In the genomic region with DNA sequence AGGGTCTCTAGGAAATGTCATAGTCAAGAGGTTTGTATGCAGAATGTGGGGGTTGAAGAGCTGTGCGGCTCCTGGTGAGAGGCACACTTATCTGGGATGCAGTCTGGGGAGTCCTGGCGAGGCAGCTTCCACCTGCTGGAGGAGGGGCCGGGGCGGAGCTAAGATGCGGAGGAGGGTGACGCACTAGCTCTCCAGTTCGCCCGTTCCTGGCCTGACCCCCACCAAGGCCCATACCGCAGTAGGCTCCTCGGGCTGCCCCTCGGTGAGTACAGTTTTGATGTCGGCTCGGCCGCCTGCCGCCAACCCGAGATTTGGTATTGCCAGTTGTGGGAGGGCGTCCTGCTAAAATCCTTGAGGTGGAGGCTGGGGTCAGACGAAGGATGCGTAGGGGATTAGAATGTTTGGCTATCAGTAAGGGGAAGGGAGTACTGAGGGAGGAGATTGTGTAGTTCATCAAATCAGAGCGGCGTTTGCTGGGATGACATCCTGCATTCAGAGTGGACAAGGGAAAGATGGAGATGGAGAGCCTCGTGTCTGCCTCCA, we compare ENCODE assay signal across 7 cellular contexts. TPM values are rescaled to one million over a fixed set of nuclear protein-coding genes. Genes with fewer than 3 reads are reported as not detected.
DNase-seq lines count a peak whose midpoint lies in the region; ATAC-seq and TF ChIP-seq lines count a peak whose summit lies in the region.

A gene with protein sequence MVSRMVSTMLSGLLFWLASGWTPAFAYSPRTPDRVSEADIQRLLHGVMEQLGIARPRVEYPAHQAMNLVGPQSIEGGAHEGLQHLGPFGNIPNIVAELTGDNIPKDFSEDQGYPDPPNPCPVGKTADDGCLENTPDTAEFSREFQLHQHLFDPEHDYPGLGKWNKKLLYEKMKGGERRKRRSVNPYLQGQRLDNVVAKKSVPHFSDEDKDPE (plus strand): TSS at position 194 of the 543 bp plus-strand sequence. CDS start 1,883 bp downstream, outside the sequence.

- DNase-seq in IMR-90, result peak; percentile 49
- DNase-seq in globus pallidus (ENCODE audit: low spot score), result peak; percentile 69
- DNase-seq in skeletal muscle cell (ENCODE audit: low read depth), result no peak

- peak within 1 kb of the TSS; percentile 85 for H3K4me2 ChIP-seq in IMR-90 (ENCODE audit: low read depth, low read length)

- no peak within 1 kb of the TSS for H3K27ac ChIP-seq in IMR-90 (ENCODE audit: insufficient read depth, low read length)

- no peaks in the 10 kb centered on the region for H3K27me3 ChIP-seq in IMR-90 (ENCODE audit: control insufficient read depth, insufficient read depth, low read length)

- TF ChIP-seq POLR2A in IMR-90 (IDR thresholded peaks at IDR 0.05; ENCODE audit: low read depth, low read length), result no peak

- H4K20me1 ChIP-seq in IMR-90 (ENCODE audit: insufficient read depth, low read length), result no peaks in the 10 kb centered on the region

- peak within 1 kb of the TSS; percentile 9; the same call in 1 of the 2 replicates for H3K9ac ChIP-seq in IMR-90 (ENCODE audit: low read depth, low read length)

- H3K23ac ChIP-seq in IMR-90 (ENCODE audit: low read depth, low read length), result 0 out of 2 replicates have a peak within 1 kb of the TSS, but pooled peaks have one; percentile 44

- no peak within 1 kb of the TSS for H2BK15ac ChIP-seq in IMR-90 (ENCODE audit: low read depth, low read length)

- TF ChIP-seq CTCF in IMR-90 (conservative IDR thresholded peaks at IDR 0.05; ENCODE audit: low read depth, low read length), result no peak

- peak within 1 kb of the TSS; percentile 44; the same call in 1 of the 2 replicates for H3K4me3 ChIP-seq in IMR-90 (ENCODE audit: insufficient read depth, low read depth, low read length)
- peak within 1 kb of the TSS; percentile 42 for H3K4me3 ChIP-seq in skeletal muscle cell (ENCODE audit: low read depth, low read length)

- dilution Hi-C loops in IMR-90 (cut with HindIII; ENCODE audit: low sequenced_read_pairs, unreplicated experiment), result no loop called here

- peak within 1 kb of the TSS; percentile 75 for H2AFZ ChIP-seq in IMR-90 (replicated peaks; ENCODE audit: low read length, poor library complexity)

- peak within 1 kb of the TSS; percentile 29 to 85; a peak in 2 of 4 replicates for H4K8ac ChIP-seq in IMR-90 (ENCODE audit: low read depth in 2 of 2, low read length in 2 of 2)

- H3K79me1 ChIP-seq in IMR-90 (ENCODE audit: low read depth in 1 of 2, low read length in 2 of 2), result peaks cover 6 to 12% of the 10 kb centered on the region in 2 experiments; a peak in 3 of 4 replicates

- ATAC-seq in IMR-90 (ENCODE audit: low read depth) (peak; percentile 58), SK-N-SH treated with all-trans-retinoic acid at 6 μM for 48 hours (peak; percentile 82), HG03520 (IDR thresholded peaks at IDR 0.05; ENCODE audit: unreplicated experiment) (no peak), GM19351 (IDR thresholded peaks at IDR 0.05; ENCODE audit: unreplicated experiment) (no peak), HG03354 (IDR thresholded peaks at IDR 0.05; ENCODE audit: poor library complexity, severe bottlenecking, unreplicated experiment) (no peak)

- H2AK9ac ChIP-seq in IMR-90 (replicated peaks; ENCODE audit: low read depth, low read length, poor library complexity), result peak within 1 kb of the TSS; percentile 11

- no peaks in the 10 kb centered on the region for H3K9me3 ChIP-seq in IMR-90 (ENCODE audit: control insufficient read depth, insufficient read depth, low read length)

- TF ChIP-seq RAD21 in IMR-90 (IDR thresholded peaks at IDR 0.05; ENCODE audit: low read length), result no peak

- H2AK5ac ChIP-seq in IMR-90 (ENCODE audit: low read depth, low read length), result no peak within 1 kb of the TSS

- H3K56ac ChIP-seq in IMR-90 (ENCODE audit: extremely low read depth, insufficient read depth, low read length), result no peak within 1 kb of the TSS

- intact Hi-C loops in IMR-90 (cut with micrococcal nuclease), result no loop called here

- POLR2A ChIA-PET in IMR-90 (lab: Charles Lee; ENCODE audit: unreplicated experiment), result no interaction called here

- peaks cover 12% of the 10 kb centered on the region for H3K4me1 ChIP-seq in IMR-90 (ENCODE audit: control insufficient read depth, insufficient read depth, low read length)

- peaks cover 12% of the 10 kb centered on the region; the same call in 1 of the 2 replicates for H3K9me1 ChIP-seq in IMR-90 (ENCODE audit: insufficient read depth, low read length)

- H3K36me3 ChIP-seq in IMR-90 (ENCODE audit: control insufficient read depth, insufficient read depth, low read length), result no peaks in the 10 kb centered on the region; the same call in 1 of the 2 replicates

- no TSS peak for BruUV-seq in IMR-90 (replicated peaks; lab: Mats Ljungman, UMichigan)

- CTCF ChIA-PET in IMR-90 (lab: Yijun Ruan, JAX), result interaction anchor here (2.2 kb wide), 1 partner anchor 10 kb away, joined by 6 read pairs; no protein-coding TSS in a partner anchor

- peak within 1 kb of the TSS; percentile 42; the same call in 1 of the 2 replicates for H3K4ac ChIP-seq in IMR-90 (ENCODE audit: low read depth, low read length)

- H2BK20ac ChIP-seq in IMR-90 (ENCODE audit: low read depth, low read length), result no peak within 1 kb of the TSS

- peak within 1 kb of the TSS; percentile 38; the same call in 1 of the 2 replicates for H3K14ac ChIP-seq in IMR-90 (replicated peaks; ENCODE audit: low read depth, low read length)

- H4K5ac ChIP-seq in IMR-90 (ENCODE audit: low read depth, low read length), result peak within 1 kb of the TSS; percentile 78

- in situ Hi-C loops in IMR-90 (cut with MboI; ENCODE audit: low sequenced_read_pairs), result no loop called here

- peak within 1 kb of the TSS; percentile 55 for H3K18ac ChIP-seq in IMR-90 (ENCODE audit: low read depth, low read length)

- peak within 1 kb of the TSS; percentile 44; the same call in 1 of the 2 replicates for H2BK120ac ChIP-seq in IMR-90 (ENCODE audit: low read depth, low read length)

- H4K91ac ChIP-seq in IMR-90 (ENCODE audit: insufficient read depth, low read depth, low read length), result no peak within 1 kb of the TSS

- 22% methylated on average over 7 of the region's 22 CpGs; no CpG with 5 or more reads in 1 of the 2 experiments for WGBS in IMR-90 (ENCODE audit: extremely low coverage in 2 of 2, insufficient read length in 1 of 2), 2 experiments

- no peak within 1 kb of the TSS for H2BK5ac ChIP-seq in IMR-90 (ENCODE audit: low read depth, low read length, poor library complexity, severe bottlenecking)

TF ChIP-seq in IMR-90, 13 proteins besides CTCF, POLR2A, EP300 and RAD21 (continues in another document):
- TF ChIP-seq CEBPB (IDR thresholded peaks at IDR 0.05; ENCODE audit: low read depth, low read length), result no peak
- TF ChIP-seq RCOR1 (IDR thresholded peaks at IDR 0.05; ENCODE audit: insufficient replicate concordance, low read length), result no peak
- no peak for TF ChIP-seq MAZ (IDR thresholded peaks at IDR 0.05; ENCODE audit: borderline replicate concordance, low read depth, low read length)
- TF ChIP-seq, protein P1, sequence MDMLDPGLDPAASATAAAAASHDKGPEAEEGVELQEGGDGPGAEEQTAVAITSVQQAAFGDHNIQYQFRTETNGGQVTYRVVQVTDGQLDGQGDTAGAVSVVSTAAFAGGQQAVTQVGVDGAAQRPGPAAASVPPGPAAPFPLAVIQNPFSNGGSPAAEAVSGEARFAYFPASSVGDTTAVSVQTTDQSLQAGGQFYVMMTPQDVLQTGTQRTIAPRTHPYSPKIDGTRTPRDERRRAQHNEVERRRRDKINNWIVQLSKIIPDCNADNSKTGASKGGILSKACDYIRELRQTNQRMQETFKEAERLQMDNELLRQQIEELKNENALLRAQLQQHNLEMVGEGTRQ (IDR thresholded peaks at IDR 0.05; ENCODE audit: low read depth, low read length), result no peak
- TF ChIP-seq SMC3 (IDR thresholded peaks at IDR 0.05; ENCODE audit: low read depth, low read length), result no peak
- no peak for TF ChIP-seq FOS (IDR thresholded peaks at IDR 0.05; ENCODE audit: low read depth, low read length)
- TF ChIP-seq MAFK (IDR thresholded peaks at IDR 0.05; ENCODE audit: low read depth, low read length), result no peak
- TF ChIP-seq MXI1 (IDR thresholded peaks at IDR 0.05; ENCODE audit: borderline replicate concordance, low read depth, low read length), result no peak
- TF ChIP-seq BHLHE40 (IDR thresholded peaks at IDR 0.05; ENCODE audit: low read depth, low read length), result no peak
- no peak for TF ChIP-seq NFE2L2 (IDR thresholded peaks at IDR 0.05; ENCODE audit: low read depth, low read length)
- TF ChIP-seq CHD1 (IDR thresholded peaks at IDR 0.05; ENCODE audit: low read depth, low read length), result no peak
- no peak for TF ChIP-seq RFX5 (IDR thresholded peaks at IDR 0.05; ENCODE audit: low read depth, low read length)

TF ChIP-seq in SK-N-SH treated with all-trans-retinoic acid at 6 μM for 48 hours, 23 proteins besides CTCF, POLR2A, EP300 and RAD21 (continues in another document):
- TF ChIP-seq ARNTL (CRISPR knock-in tag; IDR thresholded peaks at IDR 0.05; ENCODE audit: borderline replicate concordance, low read depth) (no peak), TCF4 (CRISPR knock-in tag; IDR thresholded peaks at IDR 0.05; ENCODE audit: borderline replicate concordance) (no peak)
- TF ChIP-seq, protein P2, sequence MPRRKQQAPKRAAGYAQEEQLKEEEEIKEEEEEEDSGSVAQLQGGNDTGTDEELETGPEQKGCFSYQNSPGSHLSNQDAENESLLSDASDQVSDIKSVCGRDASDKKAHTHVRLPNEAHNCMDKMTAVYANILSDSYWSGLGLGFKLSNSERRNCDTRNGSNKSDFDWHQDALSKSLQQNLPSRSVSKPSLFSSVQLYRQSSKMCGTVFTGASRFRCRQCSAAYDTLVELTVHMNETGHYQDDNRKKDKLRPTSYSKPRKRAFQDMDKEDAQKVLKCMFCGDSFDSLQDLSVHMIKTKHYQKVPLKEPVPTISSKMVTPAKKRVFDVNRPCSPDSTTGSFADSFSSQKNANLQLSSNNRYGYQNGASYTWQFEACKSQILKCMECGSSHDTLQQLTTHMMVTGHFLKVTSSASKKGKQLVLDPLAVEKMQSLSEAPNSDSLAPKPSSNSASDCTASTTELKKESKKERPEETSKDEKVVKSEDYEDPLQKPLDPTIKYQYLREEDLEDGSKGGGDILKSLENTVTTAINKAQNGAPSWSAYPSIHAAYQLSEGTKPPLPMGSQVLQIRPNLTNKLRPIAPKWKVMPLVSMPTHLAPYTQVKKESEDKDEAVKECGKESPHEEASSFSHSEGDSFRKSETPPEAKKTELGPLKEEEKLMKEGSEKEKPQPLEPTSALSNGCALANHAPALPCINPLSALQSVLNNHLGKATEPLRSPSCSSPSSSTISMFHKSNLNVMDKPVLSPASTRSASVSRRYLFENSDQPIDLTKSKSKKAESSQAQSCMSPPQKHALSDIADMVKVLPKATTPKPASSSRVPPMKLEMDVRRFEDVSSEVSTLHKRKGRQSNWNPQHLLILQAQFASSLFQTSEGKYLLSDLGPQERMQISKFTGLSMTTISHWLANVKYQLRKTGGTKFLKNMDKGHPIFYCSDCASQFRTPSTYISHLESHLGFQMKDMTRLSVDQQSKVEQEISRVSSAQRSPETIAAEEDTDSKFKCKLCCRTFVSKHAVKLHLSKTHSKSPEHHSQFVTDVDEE (CRISPR knock-in tag; IDR thresholded peaks at IDR 0.05), result no peak

RNA-seq across cellular contexts. Expression of the gene that starts here (rescaled TPM):
- total RNA-seq in IMR-90 (2012; rRNA removed), result 7.9 and 8.3 TPM in 2 replicates
- 15.6 and 16.8 TPM in 2 replicates for polyA plus RNA-seq in IMR-90 (2012; rRNA removed)
- 12.1 and 13.8 TPM in 2 replicates for polyA plus RNA-seq in IMR-90 (2012; cell fraction: cytosol; rRNA removed)
- 4.1 and 8.2 TPM in 2 replicates for polyA plus RNA-seq in IMR-90 (2012; cell fraction: nucleus; rRNA removed; ENCODE audit: low replicate concordance)

Comparison
In these comparisons a context has a peak if more than half of its experiments do, and no peak if none do; other contexts are left out.
1. ATAC-seq: peak in IMR-90 (single experiment) and SK-N-SH treated with all-trans-retinoic acid at 6 μM for 48 hours (single experiment); none in HG03520 (single experiment), GM19351 (single experiment) and HG03354 (single experiment).